In the genomic region with DNA sequence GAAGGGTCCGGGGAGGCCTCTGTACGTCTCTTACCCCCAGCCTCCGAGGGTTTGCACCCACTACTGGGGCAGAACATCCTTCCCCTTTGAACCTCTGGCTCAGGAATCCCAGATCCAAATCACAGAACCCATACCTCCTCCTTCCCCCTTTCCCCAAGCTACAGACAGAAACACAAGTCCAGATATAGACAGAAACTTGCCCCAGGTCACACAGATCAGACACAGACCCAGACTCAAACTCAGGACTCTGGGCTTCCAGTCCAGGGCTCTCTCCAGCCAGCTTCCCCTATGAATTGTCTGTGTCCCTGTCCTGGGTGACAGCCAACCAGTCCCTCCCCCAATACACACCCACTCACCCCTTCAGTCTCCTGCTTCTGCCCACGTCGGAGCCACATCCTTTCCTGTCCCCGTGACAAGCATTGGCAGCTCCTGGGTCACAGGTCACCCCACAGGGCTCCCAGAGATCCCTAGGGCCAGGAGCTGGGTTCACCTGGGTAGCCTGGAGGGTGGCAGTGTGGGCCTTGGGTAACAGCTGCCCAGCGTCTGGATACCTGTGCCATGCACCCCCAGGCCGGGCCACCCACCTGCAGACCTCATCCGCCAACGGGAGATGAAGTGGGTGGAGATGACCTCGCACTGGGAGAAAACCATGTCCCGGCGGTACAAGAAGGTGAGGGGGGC, we compare ENCODE assay signal across 11 cellular contexts. TPM values are rescaled to one million over a fixed set of nuclear protein-coding genes. Genes with fewer than 3 reads are reported as not detected.
DNase-seq lines count a peak whose midpoint lies in the region; ATAC-seq, FAIRE-seq and TF ChIP-seq lines count a peak whose summit lies in the region.
"Had no signal": no experiment of that assay in that cellular context is flagged by ENCODE, and none has a peak within 500 bp of the region (broad histone marks: within the 10 kb centered on the region; RNA-seq: fewer than 3 reads in every experiment).

No MANE protein-coding gene starts in this region.

- H3K27ac ChIP-seq in CD8-positive, alpha-beta memory T cell (ENCODE audit: low read depth, low read length) = peak overlapping the region; percentile 67
- peak overlapping the region; percentile 93 for H3K27ac ChIP-seq in OCI-LY1 (ENCODE audit: low read depth, low read length, poor library complexity, severe bottlenecking)
- no peak overlapping the region for H3K27ac ChIP-seq in K562 (ENCODE audit: extremely low read depth, low read depth, low read length)
- H3K27ac ChIP-seq in rectal smooth muscle tissue (ENCODE audit: low read depth, low read length) = no peak overlapping the region
- H3K27ac ChIP-seq in SJCRH30 = no peak overlapping the region
- H3K27ac ChIP-seq: body of pancreas had no signal

- no peak overlapping the region for H2AFZ ChIP-seq in OCI-LY1 (ENCODE audit: low read length)
- no peak overlapping the region; the same call in 1 of the 2 replicates for H2AFZ ChIP-seq in K562 (ENCODE audit: low read depth, low read length)

- H3K27ac Mint-ChIP-seq in CD8-positive, alpha-beta memory T cell = peak overlapping the region; percentile 72 to 99 (median 94)

- H3K79me2 ChIP-seq in OCI-LY1 (ENCODE audit: insufficient read depth, low read length) (peaks cover 9% of the 10 kb centered on the region; the same call in 1 of the 2 replicates), K562 (ENCODE audit: control insufficient read depth, insufficient read depth, low read length) (peaks cover 17% of the 10 kb centered on the region)

- peaks cover 82% of the 10 kb centered on the region for H3K4me1 ChIP-seq in CD8-positive, alpha-beta memory T cell (ENCODE audit: insufficient read depth, low read length)
- H3K4me1 ChIP-seq in OCI-LY1 (ENCODE audit: insufficient read depth, low read length, severe bottlenecking) (peaks cover 93% of the 10 kb centered on the region), K562 (replicated peaks in 1 of 2; ENCODE audit: control insufficient read depth in 2 of 2, insufficient read depth in 2 of 2, low read length in 2 of 2) (peaks cover 18 to 85% of the 10 kb centered on the region in 2 experiments), rectal smooth muscle tissue (ENCODE audit: control insufficient read depth, insufficient read depth, low read length) (peaks cover 8% of the 10 kb centered on the region), SJCRH30 (peaks cover 7% of the 10 kb centered on the region; the same call in 1 of the 2 replicates)

- no peaks in the 10 kb centered on the region for H3K27me3 ChIP-seq in CD8-positive, alpha-beta memory T cell (ENCODE audit: insufficient read depth, low read length, poor library complexity, severe bottlenecking)
- H3K27me3 ChIP-seq in OCI-LY1 (ENCODE audit: insufficient read depth, low read length) (no peaks in the 10 kb centered on the region), K562 (ENCODE audit: control insufficient read depth in 2 of 2, insufficient read depth in 2 of 2, low read length in 2 of 2) (no peaks in the 10 kb centered on the region), rectal smooth muscle tissue (ENCODE audit: control insufficient read depth, insufficient read depth, low read length) (peaks cover 4% of the 10 kb centered on the region), SJCRH30 (peaks cover 21% of the 10 kb centered on the region)
- H3K27me3 ChIP-seq: body of pancreas had no signal

- peaks cover 6 to 62% (median 9%) of the 10 kb centered on the region in 3 donors for H3K36me3 Mint-ChIP-seq in CD8-positive, alpha-beta memory T cell

- H3K9me3 ChIP-seq in CD8-positive, alpha-beta memory T cell (ENCODE audit: low read length) = no peaks in the 10 kb centered on the region
- H3K9me3 ChIP-seq in OCI-LY1 (ENCODE audit: low read length) (no peaks in the 10 kb centered on the region), K562 (replicated peaks; ENCODE audit: control insufficient read depth, insufficient read depth, low read depth, low read length) (no peaks in the 10 kb centered on the region), SJCRH30 (replicated peaks) (no peaks in the 10 kb centered on the region)
- H3K9me3 ChIP-seq: body of pancreas had no signal

- no peak for TF ChIP-seq EP300 in K562 (IDR thresholded peaks at IDR 0.05; ENCODE audit: low read length)

- ATAC-seq in K562 = no peak
- ATAC-seq: body of pancreas had no signal

- 56% methylated on average over 7 of the region's 13 CpGs for WGBS in K562 (ENCODE audit: insufficient coverage, low coverage, missing lambda C conversion rate)

- no TSS peak for BruUV-seq in K562 (replicated peaks; lab: Mats Ljungman, UMichigan)

- peak overlapping the region; percentile 89 for H3K4me2 ChIP-seq in OCI-LY1 (ENCODE audit: low read length)
- H3K4me2 ChIP-seq in K562 (ENCODE audit: insufficient read depth, low read length) = no peak overlapping the region

- TF ChIP-seq RAD21 in K562 (CRISPR knock-in tag; conservative IDR thresholded peaks at IDR 0.05 in 1 of 2, IDR thresholded peaks at IDR 0.05 in 1 of 2) = no peak

- H3K27me3 Mint-ChIP-seq in CD8-positive, alpha-beta memory T cell = peaks cover 0 to 2% of the 10 kb centered on the region in 2 donors

- in situ Hi-C loops in K562 (cut with MboI) = no loop called here

- H3K4me3 ChIP-seq in CD8-positive, alpha-beta memory T cell (ENCODE audit: low read length) = peak overlapping the region; percentile 82
- peak overlapping the region; percentile 75 for H3K4me3 ChIP-seq in OCI-LY1 (ENCODE audit: low read depth, low read length, poor library complexity, severe bottlenecking)
- no peak overlapping the region for H3K4me3 ChIP-seq in K562
- H3K4me3 ChIP-seq in rectal smooth muscle tissue (ENCODE audit: low read length) = peak overlapping the region; percentile 57
- H3K4me3 ChIP-seq in SJCRH30 = no peak overlapping the region
- H3K4me3 ChIP-seq: body of pancreas had no signal

- H3K36me3 ChIP-seq in CD8-positive, alpha-beta memory T cell (ENCODE audit: insufficient read depth, low read length) = peaks cover 12% of the 10 kb centered on the region
- H3K36me3 ChIP-seq in OCI-LY1 (ENCODE audit: insufficient read depth, low read length) (peaks cover 14% of the 10 kb centered on the region; the same call in 1 of the 2 replicates), K562 (ENCODE audit: control insufficient read depth, insufficient read depth, low read length) (peaks cover 10% of the 10 kb centered on the region), rectal smooth muscle tissue (ENCODE audit: control insufficient read depth, insufficient read depth, low read length) (no peaks in the 10 kb centered on the region), SJCRH30 (peaks cover under 1% of the 10 kb centered on the region)

- H3K4me1 Mint-ChIP-seq in CD8-positive, alpha-beta memory T cell = peaks cover 52 to 82% (median 60%) of the 10 kb centered on the region in 3 donors

- no peaks in the 10 kb centered on the region for H4K20me1 ChIP-seq in OCI-LY1 (ENCODE audit: insufficient read depth, low read length)
- H4K20me1 ChIP-seq in K562 (replicated peaks; ENCODE audit: control insufficient read depth, insufficient read depth, low read length) = no peaks in the 10 kb centered on the region

- H3F3A ChIP-seq in OCI-LY1 (ENCODE audit: insufficient read depth, low read length) = no peaks in the 10 kb centered on the region; the same call in 1 of the 2 replicates

- H3K9me2 ChIP-seq in OCI-LY1 (ENCODE audit: low read depth, low read length) = no peaks in the 10 kb centered on the region

- no peak for TF ChIP-seq POLR2A in K562 (conservative IDR thresholded peaks at IDR 0.05)

- DNase-seq in CD8-positive, alpha-beta memory T cell = peak in 4 of 5 donors; percentile 49 to 75 (median 63)
- DNase-seq in K562 (ENCODE audit: extremely low read depth in 1 of 4, low spot score in 3 of 4) (peak in 1 of 4 experiments; percentile 12), NCI-H2196 (lab: John Stamatoyannopoulos, UW; ENCODE audit: unreplicated experiment) (no peak), DMS53 treated with DMSO at 0.1 percent for 48 hours (lab: John Stamatoyannopoulos, UW; ENCODE audit: unreplicated experiment) (no peak), SJCRH30 (no peak), NCI-H345 (lab: John Stamatoyannopoulos, UW) (no peak)
- DNase-seq: body of pancreas, T-helper 9 cell had no signal

- no peaks in the 10 kb centered on the region for H3K9me3 Mint-ChIP-seq in CD8-positive, alpha-beta memory T cell

- intact Hi-C loops in K562 (cut with micrococcal nuclease) = loop anchor here (5.0 kb wide), 2 partner anchors 78 to 178 kb away; partner anchors contain the start of genes AIP and GSTP1

- FAIRE-seq in K562 (lab: Jason Lieb, UNC) = peak; percentile 56
- FAIRE-seq: D721Med had no signal

- peak overlapping the region; percentile 95 to 99 (median 98) for H3K4me3 Mint-ChIP-seq in CD8-positive, alpha-beta memory T cell

- CTCF ChIA-PET in CD8-positive, alpha-beta memory T cell (lab: Charles Lee) = interaction anchor here (0.6 to 5.7 kb wide), 13 partner anchors 12 to 103 kb away, joined by 3 to 108 read pairs (median 4); partner anchors contain the start of genes AIP, CARNS1, CDK2AP2 and PTPRCAP
- CTCF ChIA-PET in K562 (lab: Yijun Ruan, JAX; ENCODE audit: low intra/inter-chr PET ratio) = no interaction called here

- POLR2A ChIA-PET in CD8-positive, alpha-beta memory T cell (lab: Charles Lee) = interaction anchor here (0.5 to 5.6 kb wide), 14 partner anchors 9 to 137 kb away, joined by 3 to 203 read pairs (median 10); partner anchors contain the start of genes AIP, CORO1B, POLD4 and PTPRCAP
- POLR2A ChIA-PET in K562 (lab: Yijun Ruan, JAX) = interaction anchor here (0.6 to 1.2 kb wide), 4 partner anchors 8 to 97 kb away, joined by 3 to 4 read pairs (median 4); no protein-coding TSS in a partner anchor

- TF ChIP-seq CTCF in OCI-LY1 (IDR thresholded peaks at IDR 0.05; ENCODE audit: low read length) (no peak), K562 (IDR thresholded peaks at IDR 0.05 in 2 of 3, conservative IDR thresholded peaks at IDR 0.05 in 1 of 3; ENCODE audit: insufficient read depth in 2 of 3, low read depth in 1 of 3, low read length in 3 of 3) (no peak)

- H3K9ac ChIP-seq in OCI-LY1 (ENCODE audit: low read length) (peak overlapping the region; percentile 94), K562 (ENCODE audit: insufficient read depth in 1 of 2, low read depth in 2 of 2, low read length in 2 of 2) (peak overlapping the region in 1 of 2 experiments; percentile 87; a peak in 2 of 4 replicates), rectal smooth muscle tissue (ENCODE audit: low read length) (no peak overlapping the region)

- H3K9me1 ChIP-seq in K562 (ENCODE audit: control insufficient read depth, insufficient read depth, low read length) = no peaks in the 10 kb centered on the region

RNA-seq across cellular contexts. Expression of gene TBC1D10C, which starts 0.8 kb away (rescaled TPM):
- 100 to 1,000 TPM; 102 to 105 TPM for total RNA-seq in CD8-positive, alpha-beta memory T cell
- 331 TPM for polyA plus RNA-seq in CD8-positive, alpha-beta memory T cell
- 0.39 and 3.0 TPM in 2 replicates for total RNA-seq in K562 (2011; cell fraction: chromatin; rRNA removed; ENCODE audit: low replicate concordance)
- 1.8 and 3.3 TPM in 2 replicates for total RNA-seq in K562 (2011; cell fraction: nucleolus; rRNA removed)
- total RNA-seq in K562 (2011; cell fraction: nucleoplasm; rRNA removed) = 0.81 and 1.9 TPM in 2 replicates
- total RNA-seq in K562 (2014; rRNA removed) (0.68 and 1.1 TPM in 2 replicates), K562 (2014; rRNA removed; fragmentation: Illumina TruSeq; extraction: Trizol) (0.22 and 0.26 TPM in 2 replicates), K562 (2015; rRNA removed; fragmentation: Illumina TruSeq; extraction: Trizol) (0.90 and 1.1 TPM in 2 replicates), K562 (2021) (1.2 and 1.5 TPM in 2 replicates)
- polyA plus RNA-seq in K562 (2011; rRNA removed) (0.95 and 1.1 TPM in 2 replicates), K562 (2014; fragmentation: Illumina TruSeq; extraction: Trizol) (0.16 and 0.71 TPM in 2 replicates), K562 (2014; fragmentation: Nextera tagmentation; extraction: Ambion mirVana) (not detected), K562 (2014; rRNA removed) (0.93 and 1.7 TPM in 2 replicates)
- polyA plus RNA-seq in K562 (2011; cell fraction: cytosol; rRNA removed) = 1.1 and 2.0 TPM in 2 replicates
- 8.2 and 12.2 TPM in 2 replicates for polyA plus RNA-seq in K562 (2011; cell fraction: nucleus; rRNA removed)
- 1.2 and 2.3 TPM in 2 replicates for polyA plus RNA-seq in K562 (2012)
- polyA minus RNA-seq in K562 (2011; rRNA and poly(A)+ RNA removed) = 0.27 and 0.53 TPM in 2 replicates
- not detected in 2 replicates for polyA minus RNA-seq in K562 (2011; cell fraction: cytosol; rRNA and poly(A)+ RNA removed)
- polyA minus RNA-seq in K562 (2011; cell fraction: nucleus; rRNA and poly(A)+ RNA removed) = 1.8 and 2.3 TPM in 2 replicates
- not detected in 2 replicates for total RNA-seq in SJCRH30 (2014; rRNA removed; shearing (Covaris generic))

RNA-seq across cellular contexts. Expression of gene PPP1CA, which starts 3.0 kb away (rescaled TPM):
- total RNA-seq in CD8-positive, alpha-beta memory T cell = 100 to 1,000 TPM; 338 to 357 TPM
- polyA plus RNA-seq in CD8-positive, alpha-beta memory T cell = 564 TPM
- 37.0 and 127 TPM in 2 replicates for total RNA-seq in K562 (2011; cell fraction: chromatin; rRNA removed; ENCODE audit: low replicate concordance)
- total RNA-seq in K562 (2011; cell fraction: nucleolus; rRNA removed) = 133 and 148 TPM in 2 replicates
- 56.8 and 75.5 TPM in 2 replicates for total RNA-seq in K562 (2011; cell fraction: nucleoplasm; rRNA removed)
- total RNA-seq in K562 (2014; rRNA removed) (228 and 302 TPM in 2 replicates), K562 (2014; rRNA removed; fragmentation: Illumina TruSeq; extraction: Trizol) (104 and 122 TPM in 2 replicates), K562 (2015; rRNA removed; fragmentation: Illumina TruSeq; extraction: Trizol) (188 and 200 TPM in 2 replicates), K562 (2021) (235 and 242 TPM in 2 replicates)
- polyA plus RNA-seq in K562 (2011; rRNA removed) (167 and 176 TPM in 2 replicates), K562 (2014; fragmentation: Illumina TruSeq; extraction: Trizol) (205 and 253 TPM in 2 replicates), K562 (2014; fragmentation: Nextera tagmentation; extraction: Ambion mirVana) (10 to 100 TPM; 18.2 to 51.4 TPM), K562 (2014; rRNA removed) (191 and 208 TPM in 2 replicates)
- polyA plus RNA-seq in K562 (2011; cell fraction: cytosol; rRNA removed) = 324 and 501 TPM in 2 replicates
- 128 and 201 TPM in 2 replicates for polyA plus RNA-seq in K562 (2011; cell fraction: nucleus; rRNA removed)
- polyA plus RNA-seq in K562 (2012) = 225 and 287 TPM in 2 replicates
- polyA minus RNA-seq in K562 (2011; rRNA and poly(A)+ RNA removed) = 80.8 and 116 TPM in 2 replicates
- 120 and 127 TPM in 2 replicates for polyA minus RNA-seq in K562 (2011; cell fraction: cytosol; rRNA and poly(A)+ RNA removed)
- 44.8 and 70.1 TPM in 2 replicates for polyA minus RNA-seq in K562 (2011; cell fraction: nucleus; rRNA and poly(A)+ RNA removed)
- total RNA-seq in SJCRH30 (2014; rRNA removed; shearing (Covaris generic)) = 169 and 197 TPM in 2 replicates

RNA-seq across cellular contexts. Expression of gene CARNS1, which starts 10.8 kb away (rescaled TPM):
- 1 to 10 TPM; 2.0 to 2.7 TPM for total RNA-seq in CD8-positive, alpha-beta memory T cell
- polyA plus RNA-seq in CD8-positive, alpha-beta memory T cell = 1.8 TPM
- total RNA-seq in K562 (2011; cell fraction: chromatin; rRNA removed; ENCODE audit: low replicate concordance) = 0.49 TPM in 1 of 2 replicates, not detected in the other
- total RNA-seq in K562 (2011; cell fraction: nucleolus; rRNA removed) = 0.13 and 0.17 TPM in 2 replicates
- total RNA-seq in K562 (2011; cell fraction: nucleoplasm; rRNA removed) = 0.15 TPM in 2 replicates
- 0.12 and 0.18 TPM in 2 replicates for total RNA-seq in K562 (2014; rRNA removed)
- not detected in 2 replicates for total RNA-seq in K562 (2014; rRNA removed; fragmentation: Illumina TruSeq; extraction: Trizol)
- 0.04 TPM in 1 of 2 replicates, not detected in the other for total RNA-seq in K562 (2015; rRNA removed; fragmentation: Illumina TruSeq; extraction: Trizol)
- 0.07 and 0.13 TPM in 2 replicates for total RNA-seq in K562 (2021)
- polyA plus RNA-seq in K562 (2011; rRNA removed) = 0.04 and 0.06 TPM in 2 replicates
- 0.03 and 0.15 TPM in 2 replicates for polyA plus RNA-seq in K562 (2011; cell fraction: cytosol; rRNA removed)
- polyA plus RNA-seq in K562 (2011; cell fraction: nucleus; rRNA removed) = 0.11 and 0.37 TPM in 2 replicates
- polyA plus RNA-seq in K562 (2012) = 0.17 and 0.24 TPM in 2 replicates
- 0.06 and 0.07 TPM in 2 replicates for polyA plus RNA-seq in K562 (2014; fragmentation: Illumina TruSeq; extraction: Trizol)
- polyA plus RNA-seq in K562 (2014; fragmentation: Nextera tagmentation; extraction: Ambion mirVana) = under 1 TPM in 1 of 2 experiments, not detected in 1; 0.01 TPM
- 0.03 and 0.07 TPM in 2 replicates for polyA plus RNA-seq in K562 (2014; rRNA removed)
- 0.04 TPM in 1 of 2 replicates, not detected in the other for polyA minus RNA-seq in K562 (2011; rRNA and poly(A)+ RNA removed)
- not detected in 2 replicates for polyA minus RNA-seq in K562 (2011; cell fraction: cytosol; rRNA and poly(A)+ RNA removed)
- not detected in 2 replicates for polyA minus RNA-seq in K562 (2011; cell fraction: nucleus; rRNA and poly(A)+ RNA removed)
- total RNA-seq in SJCRH30 (2014; rRNA removed; shearing (Covaris generic)) = 0.05 and 0.08 TPM in 2 replicates

RNA-seq across cellular contexts. Expression of gene RAD9A, which starts 12.9 kb away (rescaled TPM):
- total RNA-seq in CD8-positive, alpha-beta memory T cell = 10 to 100 TPM; 36.8 to 38.8 TPM
- polyA plus RNA-seq in CD8-positive, alpha-beta memory T cell = 9.4 TPM
- total RNA-seq in K562 (2011; cell fraction: chromatin; rRNA removed; ENCODE audit: low replicate concordance) = 59.7 and 169 TPM in 2 replicates
- 116 and 126 TPM in 2 replicates for total RNA-seq in K562 (2011; cell fraction: nucleolus; rRNA removed)
- total RNA-seq in K562 (2011; cell fraction: nucleoplasm; rRNA removed) = 63.0 and 77.4 TPM in 2 replicates
- 17.1 and 25.1 TPM in 2 replicates for total RNA-seq in K562 (2014; rRNA removed)
- total RNA-seq in K562 (2014; rRNA removed; fragmentation: Illumina TruSeq; extraction: Trizol) = 5.7 and 6.7 TPM in 2 replicates
- 15.3 and 16.1 TPM in 2 replicates for total RNA-seq in K562 (2015; rRNA removed; fragmentation: Illumina TruSeq; extraction: Trizol)
- 33.3 and 41.2 TPM in 2 replicates for total RNA-seq in K562 (2021)
- 16.0 and 30.7 TPM in 2 replicates for polyA plus RNA-seq in K562 (2011; rRNA removed)
- 23.8 and 34.6 TPM in 2 replicates for polyA plus RNA-seq in K562 (2011; cell fraction: cytosol; rRNA removed)
- polyA plus RNA-seq in K562 (2011; cell fraction: nucleus; rRNA removed) = 98.1 and 127 TPM in 2 replicates
- polyA plus RNA-seq in K562 (2012) = 33.0 and 38.6 TPM in 2 replicates
- polyA plus RNA-seq in K562 (2014; fragmentation: Illumina TruSeq; extraction: Trizol) = 27.3 and 29.2 TPM in 2 replicates
- 1 to 10 TPM; 1.4 to 1.5 TPM for polyA plus RNA-seq in K562 (2014; fragmentation: Nextera tagmentation; extraction: Ambion mirVana)
- polyA plus RNA-seq in K562 (2014; rRNA removed) = 35.9 and 39.7 TPM in 2 replicates
- polyA minus RNA-seq in K562 (2011; rRNA and poly(A)+ RNA removed) = 5.2 and 7.3 TPM in 2 replicates
- 15.1 and 20.2 TPM in 2 replicates for polyA minus RNA-seq in K562 (2011; cell fraction: cytosol; rRNA and poly(A)+ RNA removed)
- polyA minus RNA-seq in K562 (2011; cell fraction: nucleus; rRNA and poly(A)+ RNA removed) = 22.5 and 24.4 TPM in 2 replicates
- 9.4 and 11.7 TPM in 2 replicates for total RNA-seq in SJCRH30 (2014; rRNA removed; shearing (Covaris generic))

RNA-seq across cellular contexts. Expression of gene RPS6KB2, which starts 23.6 kb away (rescaled TPM):
- 10 to 100 TPM; 86.0 to 88.4 TPM for total RNA-seq in CD8-positive, alpha-beta memory T cell
- 54.0 TPM for polyA plus RNA-seq in CD8-positive, alpha-beta memory T cell
- total RNA-seq in K562 (2011; cell fraction: chromatin; rRNA removed; ENCODE audit: low replicate concordance) = 106 and 334 TPM in 2 replicates
- 232 and 293 TPM in 2 replicates for total RNA-seq in K562 (2011; cell fraction: nucleolus; rRNA removed)
- total RNA-seq in K562 (2011; cell fraction: nucleoplasm; rRNA removed) = 151 and 161 TPM in 2 replicates
- total RNA-seq in K562 (2014; rRNA removed) = 115 and 132 TPM in 2 replicates
- 23.8 and 33.6 TPM in 2 replicates for total RNA-seq in K562 (2014; rRNA removed; fragmentation: Illumina TruSeq; extraction: Trizol)
- total RNA-seq in K562 (2015; rRNA removed; fragmentation: Illumina TruSeq; extraction: Trizol) = 73.0 and 74.5 TPM in 2 replicates
- total RNA-seq in K562 (2021) = 98.8 and 101 TPM in 2 replicates
- polyA plus RNA-seq in K562 (2011; rRNA removed) = 75.5 and 82.6 TPM in 2 replicates
- polyA plus RNA-seq in K562 (2011; cell fraction: cytosol; rRNA removed) = 85.9 and 172 TPM in 2 replicates
- polyA plus RNA-seq in K562 (2011; cell fraction: nucleus; rRNA removed) = 259 and 345 TPM in 2 replicates
- polyA plus RNA-seq in K562 (2012) = 64.6 and 80.7 TPM in 2 replicates
- polyA plus RNA-seq in K562 (2014; fragmentation: Illumina TruSeq; extraction: Trizol) = 84.2 and 101 TPM in 2 replicates
- 1 to 10 TPM in 1 of 2 experiments, under 1 TPM in 1; 0.42 to 3.1 TPM for polyA plus RNA-seq in K562 (2014; fragmentation: Nextera tagmentation; extraction: Ambion mirVana)
- 122 and 132 TPM in 2 replicates for polyA plus RNA-seq in K562 (2014; rRNA removed)
- polyA minus RNA-seq in K562 (2011; rRNA and poly(A)+ RNA removed) = 44.1 and 67.9 TPM in 2 replicates
- 44.3 and 51.4 TPM in 2 replicates for polyA minus RNA-seq in K562 (2011; cell fraction: cytosol; rRNA and poly(A)+ RNA removed)
- polyA minus RNA-seq in K562 (2011; cell fraction: nucleus; rRNA and poly(A)+ RNA removed) = 68.7 and 72.5 TPM in 2 replicates
- total RNA-seq in SJCRH30 (2014; rRNA removed; shearing (Covaris generic)) = 25.9 and 33.5 TPM in 2 replicates

Comparison
In these comparisons a context has a peak if more than half of its experiments do, and no peak if none do; other contexts are left out.
1. DNase-seq: peak in CD8-positive, alpha-beta memory T cell (4 of 5); none in NCI-H2196 (single experiment), DMS53 treated with DMSO at 0.1 percent for 48 hours (single experiment), SJCRH30 (0 of 2) and NCI-H345 (single experiment).
2. H3K27ac ChIP-seq: peak in CD8-positive, alpha-beta memory T cell (single experiment) and OCI-LY1 (single experiment); none in K562 (single experiment), rectal smooth muscle tissue (single experiment) and SJCRH30 (single experiment).
3. H3K4me3 ChIP-seq: peak in CD8-positive, alpha-beta memory T cell (single experiment), OCI-LY1 (single experiment) and rectal smooth muscle tissue (single experiment); none in K562 (single experiment) and SJCRH30 (single experiment).
4. RNA of gene TBC1D10C, which starts 0.8 kb away (total RNA-seq): 102 to 105 TPM in CD8-positive, alpha-beta memory T cell; 0.22 to 3.3 TPM in K562 and not detected in SJCRH30; every median in the first group is over 10 times any median in the second.